19 cellular contexts compared by ENCODE assay signal in the genomic region with DNA sequence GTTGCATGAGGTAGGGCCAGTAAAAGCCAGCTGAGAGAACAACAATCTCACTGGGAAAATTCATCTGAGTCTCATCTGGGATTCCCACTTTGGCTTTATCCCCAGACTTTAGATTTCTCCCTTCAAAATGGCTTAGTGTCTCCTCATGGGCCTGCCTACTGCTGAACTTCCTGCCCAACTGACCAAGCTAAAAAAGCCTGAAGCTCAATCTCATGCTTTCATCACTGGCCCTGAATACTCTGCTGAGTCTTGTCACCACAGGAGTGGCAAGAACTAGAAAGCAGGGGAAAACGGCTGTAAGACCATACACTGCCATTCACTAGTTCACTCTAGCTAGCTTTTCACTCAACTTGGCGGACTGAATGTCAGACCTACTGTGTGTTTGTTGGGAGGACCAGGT.
"Had no signal": no experiment of that assay in that cellular context is flagged by ENCODE, and none has a peak within 500 bp of the region (broad histone marks: within the 10 kb centered on the region; RNA-seq: fewer than 3 reads in every experiment).

No MANE protein-coding gene starts in this region.

- ATAC-seq: foreskin keratinocyte; left colon; left ventricle myocardium superior; naive thymus-derived CD4-positive, alpha-beta T cell; stimulated activated memory B cell treated with anti-CD40 and anti-IgM and Interleukin-4, amounts not matched to agents 10 μg/mL and 1 μg/mL and 100 μg/mL, for 72 hours had no signal

- H3K4me3 ChIP-seq: colonic mucosa, esophagus squamous epithelium, hepatocyte, lung, sigmoid colon, smooth muscle cell, tibial artery had no signal

- H3K4me1 ChIP-seq: colonic mucosa, foreskin keratinocyte, tibial artery had no signal

- H2AFZ ChIP-seq: hepatocyte had no signal

- H3K79me2 ChIP-seq: hepatocyte had no signal

- H3K9me3 ChIP-seq: colonic mucosa, esophagus squamous epithelium, neutrophil, sigmoid colon, tibial artery had no signal

- H3K36me3 ChIP-seq: colonic mucosa, esophagus squamous epithelium, neutrophil, sigmoid colon, tibial artery had no signal

- DNase-seq: colonic mucosa; dermis blood vessel endothelial cell; esophagus squamous epithelium; head of caudate nucleus; left colon; left ventricle myocardium superior; mesenchymal stem cell; midbrain; naive thymus-derived CD4-positive, alpha-beta T cell; nephron progenitor cell; sigmoid colon; stimulated activated CD4-positive, alpha-beta T cell treated with anti-CD3 and anti-CD28 coated beads, Interleukin-4, amount 100 ng/mL, for 24 hours; tibial artery had no signal

- H3K4me2 ChIP-seq: hepatocyte, smooth muscle cell had no signal

- H3K27me3 ChIP-seq: colonic mucosa, esophagus squamous epithelium, hepatocyte, neutrophil, sigmoid colon, tibial artery had no signal

- H3K27ac ChIP-seq: colonic mucosa, esophagus squamous epithelium, foreskin keratinocyte, hepatocyte, neutrophil, sigmoid colon, tibial artery had no signal
